15 cellular contexts compared by ENCODE assay signal in the genomic region with DNA sequence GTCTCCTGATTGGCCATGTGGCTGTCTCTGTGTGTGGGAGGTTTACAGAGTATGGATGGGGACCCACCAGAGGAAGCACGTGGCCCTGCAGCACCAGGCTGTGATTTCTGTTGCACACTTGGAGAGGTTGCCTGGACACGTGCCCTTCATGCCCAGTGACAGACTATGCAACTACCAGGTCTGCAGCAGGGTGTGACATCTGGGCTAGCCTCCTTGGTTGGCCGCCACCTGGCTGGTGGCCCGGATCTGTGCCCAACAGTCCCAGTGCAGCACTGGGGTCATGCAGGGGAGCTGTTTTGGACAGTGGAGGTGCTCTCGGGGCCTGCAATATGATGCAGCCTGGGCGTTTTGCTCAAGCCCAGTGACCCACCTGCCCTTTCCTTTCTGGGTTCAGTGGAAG.
A peak's percentile ranks its signal among the peaks of the same experiment; 100 is the strongest.
DNase-seq lines count a peak whose midpoint lies in the region; ATAC-seq and TF ChIP-seq lines count a peak whose summit lies in the region.
"Had no signal": no experiment of that assay in that cellular context is flagged by ENCODE, and none has a peak within 500 bp of the region (broad histone marks: within the 10 kb centered on the region; RNA-seq: fewer than 3 reads in every experiment).

No MANE protein-coding gene starts in this region.

- H4K8ac ChIP-seq in neuronal stem cell (ENCODE audit: low read depth, low read length) = no peak overlapping the region

- no peak overlapping the region for H3K9ac ChIP-seq in neuronal stem cell (ENCODE audit: low read depth, low read length, poor library complexity)
- H3K9ac ChIP-seq: BLaER1 had no signal

- H3K4me1 ChIP-seq in right atrium auricular region (no peaks in the 10 kb centered on the region), heart left ventricle (no peaks in the 10 kb centered on the region), neuronal stem cell (ENCODE audit: control insufficient read depth in 2 of 2, insufficient read depth in 1 of 2, low read depth in 1 of 2, low read length in 2 of 2) (no peaks in the 10 kb centered on the region), upper lobe of left lung (no peaks in the 10 kb centered on the region)
- H3K4me1 ChIP-seq: BLaER1 had no signal

- no peak overlapping the region for H2AFZ ChIP-seq in neuronal stem cell (ENCODE audit: low read length)

- WGBS in heart left ventricle, 4 donors = 45 to 66% (median 60%) methylated on average over 4 to 6 of the region's 6 CpGs; no CpG with 5 or more reads in 1 of the 4 donors
- WGBS in neuronal stem cell (ENCODE audit: extremely low coverage in 2 of 2, insufficient read length in 2 of 2, insufficient replicate concordance in 1 of 2), 2 donors = no CpG with 5 or more reads among the region's 6 CpGs
- 84 to 87% methylated on average over 3 to 6 of the region's 6 CpGs for WGBS in upper lobe of left lung, 2 donors

- H3K4me3 ChIP-seq in right atrium auricular region (no peak overlapping the region), heart left ventricle (no peak overlapping the region), neuronal stem cell (ENCODE audit: low read length in 2 of 2) (no peak overlapping the region), upper lobe of left lung (no peak overlapping the region)
- H3K4me3 ChIP-seq: BLaER1 had no signal

- H3K36me3 ChIP-seq in right atrium auricular region = no peaks in the 10 kb centered on the region
- H3K36me3 ChIP-seq in heart left ventricle = no peaks in the 10 kb centered on the region
- H3K36me3 ChIP-seq in neuronal stem cell (replicated peaks in 1 of 2; ENCODE audit: control insufficient read depth in 2 of 2, insufficient read depth in 2 of 2, low read length in 2 of 2) = no peaks in the 10 kb centered on the region
- no peaks in the 10 kb centered on the region for H3K36me3 ChIP-seq in upper lobe of left lung
- H3K36me3 ChIP-seq: BLaER1 had no signal

- no peaks in the 10 kb centered on the region for H3K27me3 ChIP-seq in right atrium auricular region
- no peaks in the 10 kb centered on the region for H3K27me3 ChIP-seq in heart left ventricle
- no peaks in the 10 kb centered on the region for H3K27me3 ChIP-seq in neuronal stem cell (ENCODE audit: control insufficient read depth in 3 of 3, insufficient read depth in 3 of 3, low read depth in 1 of 3, low read length in 3 of 3)
- no peaks in the 10 kb centered on the region for H3K27me3 ChIP-seq in upper lobe of left lung
- H3K27me3 ChIP-seq: BLaER1 had no signal

- intact Hi-C loops in Right ventricle myocardium inferior (cut with DNase I) = no loop called here
- intact Hi-C loops in heart left ventricle (cut with DNase I) = loop anchor here in 1 of 10 donors (10.0 kb wide), 1 partner anchor 302 kb away; no protein-coding TSS in a partner anchor
- intact Hi-C loops in left ventricle myocardium superior (cut with micrococcal nuclease) = no loop called here

- H3K18ac ChIP-seq in neuronal stem cell (ENCODE audit: low read length) = peak overlapping the region; percentile 17

- TF ChIP-seq CTCF in right atrium auricular region (IDR thresholded peaks at IDR 0.05) (no peak), heart left ventricle (IDR thresholded peaks at IDR 0.05) (no peak), upper lobe of left lung (IDR thresholded peaks at IDR 0.05) (no peak)

- H3K4ac ChIP-seq in neuronal stem cell (ENCODE audit: low read length) = peak overlapping the region; percentile 37

- no peak for TF ChIP-seq EP300 in upper lobe of left lung (IDR thresholded peaks at IDR 0.05)

- no peak overlapping the region for H4K91ac ChIP-seq in neuronal stem cell (ENCODE audit: low read depth, low read length, poor library complexity)

- H3K79me1 ChIP-seq in neuronal stem cell (ENCODE audit: low read depth, low read length) = peaks cover 1% of the 10 kb centered on the region

- TF ChIP-seq POLR2A in heart left ventricle (IDR thresholded peaks at IDR 0.05) (no peak), upper lobe of left lung (IDR thresholded peaks at IDR 0.05) (no peak)

- H2BK12ac ChIP-seq in neuronal stem cell (ENCODE audit: low read length) = no peak overlapping the region

- DNase-seq in Right ventricle myocardium inferior (ENCODE audit: missing footprints) = no peak
- no peak for DNase-seq in right atrium auricular region (ENCODE audit: low spot score)
- DNase-seq in heart left ventricle = peak; percentile 52 to 77 (median 59)
- DNase-seq in left ventricle myocardium superior = peak; percentile 78
- DNase-seq in neuronal stem cell (ENCODE audit: low spot score) = no peak
- DNase-seq in stimulated activated CD8-positive, alpha-beta memory T cell treated with anti-CD3 and anti-CD28 coated beads, Interleukin-4, amount 100 ng/mL, for 48 hours = no peak
- DNase-seq in NCI-H1436 (lab: John Stamatoyannopoulos, UW) = no peak
- no peak for DNase-seq in upper lobe of left lung
- DNase-seq: 8988T; CD4-positive, alpha-beta memory T cell; DMS53; DND-41; EL; H9 had no signal

- H2AK5ac ChIP-seq in neuronal stem cell (ENCODE audit: low read depth, low read length) = no peak overlapping the region

- no peak overlapping the region for H2BK15ac ChIP-seq in neuronal stem cell (ENCODE audit: low read length)

- peak overlapping the region; percentile 71 for H3K14ac ChIP-seq in neuronal stem cell (ENCODE audit: low read length)

- H2BK120ac ChIP-seq in neuronal stem cell (ENCODE audit: low read depth, low read length) = no peak overlapping the region

- H3K4me2 ChIP-seq in neuronal stem cell (ENCODE audit: insufficient read depth, low read length, poor library complexity, severe bottlenecking) = no peak overlapping the region
- H3K4me2 ChIP-seq: BLaER1 had no signal

- ATAC-seq in Right ventricle myocardium inferior (peak; percentile 80), heart left ventricle (peak; percentile 84 to 92 (median 89)), left ventricle myocardium superior (peak; percentile 96), upper lobe of left lung (ENCODE audit: low FRiP score in 2 of 2) (no peak)

- H3K23ac ChIP-seq in neuronal stem cell (ENCODE audit: low read depth, low read length, poor library complexity) = no peak overlapping the region

- H2BK5ac ChIP-seq in neuronal stem cell (ENCODE audit: low read length) = no peak overlapping the region

- H3K27ac ChIP-seq in right atrium auricular region (no peak overlapping the region), heart left ventricle (no peak overlapping the region), neuronal stem cell (replicated peaks; ENCODE audit: low read length) (no peak overlapping the region), upper lobe of left lung (no peak overlapping the region)
- H3K27ac ChIP-seq: BLaER1 had no signal

- no peaks in the 10 kb centered on the region for H3K9me3 ChIP-seq in right atrium auricular region
- peaks cover 0 to 17% (median 0%) of the 10 kb centered on the region in 12 donors for H3K9me3 ChIP-seq in heart left ventricle
- H3K9me3 ChIP-seq in neuronal stem cell (replicated peaks in 1 of 2; ENCODE audit: control insufficient read depth in 2 of 2, insufficient read depth in 1 of 2, low read depth in 1 of 2, low read length in 2 of 2) = peaks cover 0 to 45% of the 10 kb centered on the region in 2 donors
- H3K9me3 ChIP-seq in upper lobe of left lung = peaks cover 0 to 76% (median 5%) of the 10 kb centered on the region in 4 donors

Comparison
In these comparisons a context has a peak if more than half of its experiments do, and no peak if none do; other contexts are left out.
1. DNase-seq: peak in heart left ventricle (5 of 5) and left ventricle myocardium superior (single experiment); none in Right ventricle myocardium inferior (single experiment), right atrium auricular region (single experiment), neuronal stem cell (single experiment), stimulated activated CD8-positive, alpha-beta memory T cell treated with anti-CD3 and anti-CD28 coated beads, Interleukin-4, amount 100 ng/mL, for 48 hours (single experiment), NCI-H1436 (single experiment) and upper lobe of left lung (0 of 2).
2. ATAC-seq: peak in Right ventricle myocardium inferior (single experiment), heart left ventricle (4 of 4) and left ventricle myocardium superior (single experiment); none in upper lobe of left lung (0 of 2).